1 cellular context compared by ENCODE assay signal in genomic region chr14:90301122-90301521, GRCh38.
TF ChIP-seq lines count a peak whose summit lies in the region.

No MANE protein-coding gene starts in this region.

TF ChIP-seq in IMR-90, 13 proteins besides CTCF, POLR2A, EP300 and RAD21:
- no peak for TF ChIP-seq RFX5 (IDR thresholded peaks at IDR 0.05; ENCODE audit: low read depth, low read length)
- TF ChIP-seq MAZ (IDR thresholded peaks at IDR 0.05; ENCODE audit: borderline replicate concordance, low read depth, low read length) = no peak
- TF ChIP-seq NFE2L2 (IDR thresholded peaks at IDR 0.05; ENCODE audit: low read depth, low read length) = no peak
- no peak for TF ChIP-seq ELK1 (IDR thresholded peaks at IDR 0.05; ENCODE audit: borderline replicate concordance, low read depth, low read length)
- no peak for TF ChIP-seq CHD1 (IDR thresholded peaks at IDR 0.05; ENCODE audit: low read depth, low read length)
- TF ChIP-seq MXI1 (IDR thresholded peaks at IDR 0.05; ENCODE audit: borderline replicate concordance, low read depth, low read length) = no peak
- no peak for TF ChIP-seq CEBPB (IDR thresholded peaks at IDR 0.05; ENCODE audit: low read depth, low read length)
- no peak for TF ChIP-seq RCOR1 (IDR thresholded peaks at IDR 0.05; ENCODE audit: insufficient replicate concordance, low read length)
- no peak for TF ChIP-seq BHLHE40 (IDR thresholded peaks at IDR 0.05; ENCODE audit: low read depth, low read length)
- TF ChIP-seq SMC3 (IDR thresholded peaks at IDR 0.05; ENCODE audit: low read depth, low read length) = no peak
- no peak for TF ChIP-seq USF2 (IDR thresholded peaks at IDR 0.05; ENCODE audit: low read depth, low read length)
- TF ChIP-seq FOS (IDR thresholded peaks at IDR 0.05; ENCODE audit: low read depth, low read length) = no peak
- TF ChIP-seq MAFK (IDR thresholded peaks at IDR 0.05; ENCODE audit: low read depth, low read length) = no peak
TF ChIP-seq in IMR-90: peak in this region for 0.
